In genomic region chr1:89198500-89199072, GRCh38 we compare ENCODE assay signal across 1 cellular context.
TF ChIP-seq lines count a peak whose summit lies in the region.

A gene with protein sequence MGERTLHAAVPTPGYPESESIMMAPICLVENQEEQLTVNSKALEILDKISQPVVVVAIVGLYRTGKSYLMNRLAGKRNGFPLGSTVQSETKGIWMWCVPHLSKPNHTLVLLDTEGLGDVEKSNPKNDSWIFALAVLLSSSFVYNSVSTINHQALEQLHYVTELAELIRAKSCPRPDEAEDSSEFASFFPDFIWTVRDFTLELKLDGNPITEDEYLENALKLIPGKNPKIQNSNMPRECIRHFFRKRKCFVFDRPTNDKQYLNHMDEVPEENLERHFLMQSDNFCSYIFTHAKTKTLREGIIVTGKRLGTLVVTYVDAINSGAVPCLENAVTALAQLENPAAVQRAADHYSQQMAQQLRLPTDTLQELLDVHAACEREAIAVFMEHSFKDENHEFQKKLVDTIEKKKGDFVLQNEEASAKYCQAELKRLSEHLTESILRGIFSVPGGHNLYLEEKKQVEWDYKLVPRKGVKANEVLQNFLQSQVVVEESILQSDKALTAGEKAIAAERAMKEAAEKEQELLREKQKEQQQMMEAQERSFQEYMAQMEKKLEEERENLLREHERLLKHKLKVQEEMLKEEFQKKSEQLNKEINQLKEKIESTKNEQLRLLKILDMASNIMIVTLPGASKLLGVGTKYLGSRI (minus strand): TSS chr1:89198942. CDS start chr1:89198834, 108 bp downstream.

TF ChIP-seq in H1, 55 proteins besides CTCF, POLR2A, EP300 and RAD21:
- TF ChIP-seq POLR2AphosphoS5 (IDR thresholded peaks at IDR 0.05; ENCODE audit: low read depth, low read length) (no peak), BCL11A (IDR thresholded peaks at IDR 0.05; ENCODE audit: low read depth in 2 of 2, low read length in 2 of 2) (no peak), CHD2 (IDR thresholded peaks at IDR 0.05; ENCODE audit: low read length) (no peak), TCF12 (IDR thresholded peaks at IDR 0.05; ENCODE audit: low read depth, low read length) (no peak), CEBPB (IDR thresholded peaks at IDR 0.05; ENCODE audit: low read depth, low read length) (no peak), TEAD4 (IDR thresholded peaks at IDR 0.05; ENCODE audit: low read depth, low read length) (no peak), JUN (IDR thresholded peaks at IDR 0.05; ENCODE audit: low read depth, low read length) (no peak), RXRA (IDR thresholded peaks at IDR 0.05; ENCODE audit: insufficient read depth, low read depth, low read length) (no peak), CREB1 (IDR thresholded peaks at IDR 0.05) (no peak), SP2 (IDR thresholded peaks at IDR 0.05; ENCODE audit: low read length) (no peak), GTF2F1 (IDR thresholded peaks at IDR 0.05; ENCODE audit: borderline replicate concordance, low read depth, low read length) (no peak)
- TF ChIP-seq, protein P1, sequence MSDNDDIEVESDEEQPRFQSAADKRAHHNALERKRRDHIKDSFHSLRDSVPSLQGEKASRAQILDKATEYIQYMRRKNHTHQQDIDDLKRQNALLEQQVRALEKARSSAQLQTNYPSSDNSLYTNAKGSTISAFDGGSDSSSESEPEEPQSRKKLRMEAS (IDR thresholded peaks at IDR 0.05), result no peak
